Comparison of ENCODE assay signal across 14 cellular contexts in genomic region chr2:130536654-130537053, GRCh38. TPM values are rescaled to one million over a fixed set of nuclear protein-coding genes. Genes with fewer than 3 reads are reported as not detected.
"Had no signal": no experiment of that assay in that cellular context is flagged by ENCODE, and none has a peak within 500 bp of the region (broad histone marks: within the 10 kb centered on the region; RNA-seq: fewer than 3 reads in every experiment).

No MANE protein-coding gene starts in this region.

RNA-seq across cellular contexts. Expression of gene CFC1B, which starts 15.6 kb away (rescaled TPM):
- total RNA-seq: subcutaneous adipose tissue, suprapubic skin, temporal lobe, testis, thoracic aorta, thyroid gland, tibial nerve, transverse colon, upper lobe of left lung, upper lobe of right lung, ureter, urinary bladder, vagina had no signal
- polyA plus RNA-seq: thymus, urinary bladder had no signal

RNA-seq across cellular contexts. Expression of gene POTEI, which starts 27.5 kb away (rescaled TPM):
- total RNA-seq: subcutaneous adipose tissue, suprapubic skin, thoracic aorta, tibial nerve, upper lobe of right lung, ureter, vagina had no signal
- polyA plus RNA-seq: urinary bladder had no signal
